Comparison of ENCODE assay signal across 10 cellular contexts in the genomic region with DNA sequence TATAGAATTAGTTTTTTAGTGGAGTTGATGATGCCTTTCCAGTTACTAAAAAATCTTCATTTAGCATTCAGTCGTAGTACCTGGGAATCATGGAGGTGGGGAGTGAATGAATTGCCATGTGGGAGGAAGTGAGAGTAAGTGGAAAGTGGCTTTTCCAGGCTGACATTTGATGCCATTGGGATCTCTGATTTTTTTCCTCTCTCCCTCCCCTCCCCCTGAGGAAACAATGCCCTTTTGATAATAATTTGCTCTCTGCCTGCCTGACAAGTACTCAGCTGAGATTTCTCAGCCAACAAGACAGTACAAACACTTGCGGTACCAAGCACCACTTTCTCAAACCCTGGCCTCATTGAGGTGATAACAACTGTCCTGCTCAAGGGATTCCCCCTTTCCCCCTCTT. TPM values are rescaled to one million over a fixed set of nuclear protein-coding genes. Genes with fewer than 3 reads are reported as not detected.
DNase-seq lines count a peak whose midpoint lies in the region; ATAC-seq, FAIRE-seq and TF ChIP-seq lines count a peak whose summit lies in the region.
"Had no signal": no experiment of that assay in that cellular context is flagged by ENCODE, and none has a peak within 500 bp of the region (broad histone marks: within the 10 kb centered on the region; RNA-seq: fewer than 3 reads in every experiment).

No MANE protein-coding gene starts in this region.

- H3K27me3 Mint-ChIP-seq in endothelial cell (ENCODE audit: unreplicated experiment) (peaks cover 1% of the 10 kb centered on the region), progenitor cell of endocrine pancreas (no peaks in the 10 kb centered on the region)

- DNase-seq in GM12891 (ENCODE audit: insufficient read length, low spot score), result no peak
- DNase-seq in SK-N-MC (ENCODE audit: low read depth, low spot score), result no peak
- no peak for DNase-seq in endothelial cell (ENCODE audit: low spot score)
- no peak for DNase-seq in progenitor cell of endocrine pancreas (ENCODE audit: low spot score, unreplicated experiment)
- no peak for DNase-seq in NCI-H446 (lab: John Stamatoyannopoulos, UW)
- DNase-seq in lower leg skin (ENCODE audit: low spot score in 2 of 2), result no peak
- DNase-seq: stimulated activated CD8-positive, alpha-beta memory T cell treated with anti-CD3 and anti-CD28 coated beads, Interleukin-4, amount 100 ng/mL, for 48 hours had no signal

- 56 to 59% methylated on average over 2 of the region's 2 CpGs for WGBS in lower leg skin, 2 donors

- H3K4me3 ChIP-seq in SK-N-MC, result peak overlapping the region; percentile 97
- H3K4me3 ChIP-seq in lower leg skin (ENCODE audit: low read depth, poor library complexity, severe bottlenecking), result no peak overlapping the region

- H3K36me3 Mint-ChIP-seq in endothelial cell (ENCODE audit: low read depth, unreplicated experiment), result peaks cover 36% of the 10 kb centered on the region
- H3K36me3 Mint-ChIP-seq in progenitor cell of endocrine pancreas (ENCODE audit: insufficient read depth), result peaks cover 22% of the 10 kb centered on the region

- ATAC-seq in HG03039 (IDR thresholded peaks at IDR 0.05; ENCODE audit: unreplicated experiment), result no peak

- intact Hi-C loops in lower leg skin (cut with DNase I; ENCODE audit: low total_unique reads), result no loop called here

- no peaks in the 10 kb centered on the region for H3K9me3 ChIP-seq in SK-N-MC (ENCODE audit: low read depth, low read length)
- H3K9me3 ChIP-seq: ascending aorta had no signal

- H3K4me3 Mint-ChIP-seq in endothelial cell (ENCODE audit: unreplicated experiment), result peak overlapping the region; percentile 99
- peak overlapping the region; percentile 91 for H3K4me3 Mint-ChIP-seq in progenitor cell of endocrine pancreas (ENCODE audit: low read depth)

- TF ChIP-seq CTCF in endothelial cell (IDR thresholded peaks at IDR 0.05; ENCODE audit: unreplicated experiment) (no peak), progenitor cell of endocrine pancreas (IDR thresholded peaks at IDR 0.05; ENCODE audit: unreplicated experiment) (no peak), lower leg skin (IDR thresholded peaks at IDR 0.05) (no peak)

- H3K4me1 Mint-ChIP-seq in endothelial cell (ENCODE audit: unreplicated experiment), result peaks cover 25% of the 10 kb centered on the region
- H3K4me1 Mint-ChIP-seq in progenitor cell of endocrine pancreas (ENCODE audit: low read depth), result peaks cover 32% of the 10 kb centered on the region

- peaks cover 59% of the 10 kb centered on the region for H3K36me3 ChIP-seq in SK-N-MC (ENCODE audit: insufficient read depth, low read length)

- no peak overlapping the region for H3K27ac ChIP-seq in SK-N-MC

- no peak for TF ChIP-seq POLR2A in GM12891 (IDR thresholded peaks at IDR 0.05; ENCODE audit: low read depth, low read length)
- TF ChIP-seq POLR2A in lower leg skin (IDR thresholded peaks at IDR 0.05), result no peak

- peak overlapping the region; percentile 21 for H3K27ac Mint-ChIP-seq in endothelial cell (ENCODE audit: unreplicated experiment)
- H3K27ac Mint-ChIP-seq in progenitor cell of endocrine pancreas, result peak overlapping the region; percentile 82

- peak overlapping the region; percentile 12 for H3K9ac ChIP-seq in SK-N-MC (ENCODE audit: insufficient read length)

- H3K9me3 Mint-ChIP-seq in endothelial cell (ENCODE audit: unreplicated experiment) (no peaks in the 10 kb centered on the region), progenitor cell of endocrine pancreas (ENCODE audit: low read depth) (no peaks in the 10 kb centered on the region)

- FAIRE-seq in GM12891 (lab: Jason Lieb, UNC), result no peak

TF ChIP-seq in GM12891, 5 proteins besides CTCF, POLR2A, EP300 and RAD21:
- no peak for TF ChIP-seq PAX5 (IDR thresholded peaks at IDR 0.05; ENCODE audit: insufficient read depth, low read length, severe bottlenecking)
- TF ChIP-seq SPI1 (IDR thresholded peaks at IDR 0.05; ENCODE audit: low read depth, low read length), result peak; percentile 53
- TF ChIP-seq TAF1 (IDR thresholded peaks at IDR 0.05; ENCODE audit: low read depth, low read length), result no peak
- no peak for TF ChIP-seq POU2F2 (IDR thresholded peaks at IDR 0.05; ENCODE audit: low read depth, low read length)
- TF ChIP-seq POLR2AphosphoS5 (IDR thresholded peaks at IDR 0.05; ENCODE audit: low read depth, low read length), result no peak

RNA-seq across cellular contexts. Expression of a gene that starts 2.2 kb away (rescaled TPM):
- 60.4 TPM for polyA plus RNA-seq in GM12891 (2012; ENCODE audit: low read depth, missing spikeins)
- total RNA-seq in endothelial cell (ENCODE audit: unreplicated experiment) (81.8 TPM), progenitor cell of endocrine pancreas (94.1 and 100 TPM in 2 replicates), lower leg skin (10 to 100 TPM; 60.0 to 66.7 (median 64.9) TPM)

RNA-seq across cellular contexts. Expression of a gene that starts 17.8 kb away (rescaled TPM):
- polyA plus RNA-seq in GM12891 (2012; ENCODE audit: low read depth, missing spikeins), result 307 TPM
- total RNA-seq in endothelial cell (ENCODE audit: unreplicated experiment) (36.7 TPM), progenitor cell of endocrine pancreas (40.2 and 45.1 TPM in 2 replicates), lower leg skin (10 to 100 TPM; 58.0 to 94.2 (median 75.3) TPM)

RNA-seq across cellular contexts. Expression of a gene that starts 34.3 kb away (rescaled TPM):
- polyA plus RNA-seq in GM12891 (2012; ENCODE audit: low read depth, missing spikeins), result 87.0 TPM
- total RNA-seq in endothelial cell (ENCODE audit: unreplicated experiment), result 149 TPM
- total RNA-seq in progenitor cell of endocrine pancreas, result 128 and 133 TPM in 2 replicates
- 10 to 100 TPM; 45.5 to 88.7 (median 80.3) TPM for total RNA-seq in lower leg skin

RNA-seq across cellular contexts. Expression of a gene that starts 58.0 kb away (rescaled TPM):
- polyA plus RNA-seq in GM12891 (2012; ENCODE audit: low read depth, missing spikeins), result not detected
- total RNA-seq in endothelial cell (ENCODE audit: unreplicated experiment) (not detected), progenitor cell of endocrine pancreas (not detected in 2 replicates), lower leg skin (not detected)
- total RNA-seq: ascending aorta, mucosa of gallbladder had no signal
